In the genomic region with DNA sequence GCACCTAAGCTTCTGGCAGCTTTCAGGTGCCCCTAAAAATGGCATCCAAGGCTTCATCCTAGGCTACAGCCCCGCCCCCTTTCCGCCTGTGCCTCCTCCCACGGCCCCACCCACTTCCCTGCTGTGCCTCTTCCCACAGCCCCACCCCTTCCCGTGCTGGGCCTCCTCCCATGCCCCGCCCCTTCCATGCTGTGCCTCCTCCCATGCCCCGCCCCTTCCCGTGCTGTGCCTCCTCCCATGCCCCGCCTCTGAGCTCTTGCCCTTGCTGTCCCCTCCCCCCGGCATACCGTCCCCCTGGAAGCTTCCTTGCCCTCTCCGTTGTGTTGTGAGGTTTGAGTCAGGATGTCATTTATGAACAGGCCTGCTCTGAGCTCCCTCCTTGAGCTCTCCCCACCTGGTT, we compare ENCODE assay signal across 22 cellular contexts.
DNase-seq lines count a peak whose midpoint lies in the region; FAIRE-seq and TF ChIP-seq lines count a peak whose summit lies in the region.
"Had no signal": no experiment of that assay in that cellular context is flagged by ENCODE, and none has a peak within 500 bp of the region (broad histone marks: within the 10 kb centered on the region; RNA-seq: fewer than 3 reads in every experiment).

No MANE protein-coding gene starts in this region.

- H3K4me1 ChIP-seq in H1 (replicated peaks in 1 of 4; ENCODE audit: control insufficient read depth in 3 of 4, insufficient read depth in 4 of 4, low read length in 3 of 4) (no peaks in the 10 kb centered on the region; a peak in 2 of 7 replicates), mammary epithelial cell (ENCODE audit: insufficient read depth, low read length) (no peaks in the 10 kb centered on the region)
- H3K4me1 ChIP-seq: esophagus muscularis mucosa, sigmoid colon, tibial nerve had no signal

- in situ Hi-C loops in mammary epithelial cell (cut with MboI; ENCODE audit: low sequenced_read_pairs in 2 of 2), result no loop called here

- H3K4me3 ChIP-seq in MG63 (no peak overlapping the region), H1 (ENCODE audit: extremely low read depth in 1 of 4, insufficient read depth in 2 of 4, low read depth in 3 of 4, low read length in 4 of 4) (no peak overlapping the region), mammary epithelial cell (replicated peaks in 1 of 3; ENCODE audit: insufficient read depth in 1 of 3, low read depth in 2 of 3, low read length in 3 of 3) (no peak overlapping the region)
- H3K4me3 ChIP-seq: esophagus muscularis mucosa, PC-9, sigmoid colon, tibial nerve had no signal

- no peak for TF ChIP-seq RAD21 in H1 (IDR thresholded peaks at IDR 0.05 in 1 of 2, conservative IDR thresholded peaks at IDR 0.05 in 1 of 2; ENCODE audit: low read depth in 2 of 2, low read length in 2 of 2)

- no peak for TF ChIP-seq POLR2A in H1 (IDR thresholded peaks at IDR 0.05; ENCODE audit: control extremely low read depth in 1 of 2, low read depth in 2 of 2, low read length in 2 of 2)

- CTCF ChIA-PET in H1 (lab: Charles Lee; ENCODE audit: partially characterized antibody), result no interaction called here
- CTCF ChIA-PET in mammary epithelial cell (lab: Charles Lee; ENCODE audit: low non-redundant PET), result no interaction called here

- H3K79me2 ChIP-seq in H1 (ENCODE audit: control insufficient read depth in 1 of 2, insufficient read depth in 2 of 2, low read length in 2 of 2) (no peaks in the 10 kb centered on the region), mammary epithelial cell (ENCODE audit: insufficient read depth, low read length) (no peaks in the 10 kb centered on the region)

- H3K27me3 ChIP-seq in MG63 (no peaks in the 10 kb centered on the region), H1 (replicated peaks in 1 of 4; ENCODE audit: control insufficient read depth in 3 of 4, extremely low read depth in 1 of 4, insufficient read depth in 3 of 4, low read length in 3 of 4) (no peaks in the 10 kb centered on the region; a peak in 1 of 7 replicates), mammary epithelial cell (ENCODE audit: insufficient read depth, low read length) (no peaks in the 10 kb centered on the region)
- H3K27me3 ChIP-seq: brain microvascular endothelial cell, sigmoid colon, tibial nerve had no signal

- H2BK5ac ChIP-seq in H1 (ENCODE audit: low read depth, low read length), result no peak overlapping the region

- no peak for TF ChIP-seq EP300 in H1 (IDR thresholded peaks at IDR 0.05; ENCODE audit: borderline replicate concordance in 1 of 2, low read depth in 2 of 2, low read length in 2 of 2)

- no peak overlapping the region for H3K9ac ChIP-seq in H1 (replicated peaks in 1 of 4; ENCODE audit: extremely low read depth in 1 of 4, low read depth in 3 of 4, low read length in 3 of 4)
- H3K9ac ChIP-seq in mammary epithelial cell (ENCODE audit: insufficient read depth, low read length), result no peak overlapping the region

- no peak overlapping the region for H2BK120ac ChIP-seq in H1 (replicated peaks; ENCODE audit: low read depth, low read length)

- H3K18ac ChIP-seq in H1 (ENCODE audit: extremely low read depth, low read length), result no peak overlapping the region

- no peaks in the 10 kb centered on the region for H3K79me1 ChIP-seq in H1 (ENCODE audit: low read depth, low read length)

- peaks cover 0 to 2% of the 10 kb centered on the region in 2 experiments for H4K20me1 ChIP-seq in H1 (replicated peaks in 1 of 2; ENCODE audit: control insufficient read depth in 1 of 2, insufficient read depth in 2 of 2, low read length in 2 of 2)
- H4K20me1 ChIP-seq in mammary epithelial cell (ENCODE audit: insufficient read depth, low read length), result no peaks in the 10 kb centered on the region

- POLR2A ChIA-PET in H1 (lab: Charles Lee; ENCODE audit: partially characterized antibody), result no interaction called here

- no peak overlapping the region for H4K5ac ChIP-seq in H1 (ENCODE audit: insufficient read length, low read depth, low read length)

- H3K56ac ChIP-seq in H1 (replicated peaks; ENCODE audit: insufficient read length, low read depth, low read length), result no peak overlapping the region

- H3K9me3 ChIP-seq in MG63 (no peaks in the 10 kb centered on the region), H1 (ENCODE audit: insufficient read depth in 2 of 2, low read depth in 1 of 2, low read length in 1 of 2) (peaks cover 10 to 42% of the 10 kb centered on the region in 2 experiments; a peak in 2 of 4 replicates), mammary epithelial cell (replicated peaks; ENCODE audit: insufficient read depth, low read length) (peaks cover 24% of the 10 kb centered on the region)
- H3K9me3 ChIP-seq: esophagus muscularis mucosa, sigmoid colon had no signal

- H4K8ac ChIP-seq in H1 (ENCODE audit: extremely low read depth, insufficient read depth, low read length), result no peak overlapping the region; the same call in 1 of the 2 replicates

- H2AK5ac ChIP-seq in H1 (ENCODE audit: low read depth, low read length), result no peak overlapping the region; the same call in 1 of the 2 replicates

- H2BK12ac ChIP-seq in H1 (ENCODE audit: low read depth, low read length), result no peak overlapping the region

- DNase-seq in DMS53 (lab: John Stamatoyannopoulos, UW), result peak; percentile 25
- DNase-seq in DMS53 treated with DMSO at 0.1 percent for 48 hours (lab: John Stamatoyannopoulos, UW; ENCODE audit: unreplicated experiment), result no peak
- DNase-seq in CMK (ENCODE audit: low read depth), result peak; percentile 45
- DNase-seq in MG63, result peak; percentile 21
- peak in 1 of 2 experiments; percentile 79 for DNase-seq in H1 (ENCODE audit: low read depth in 1 of 2, low spot score in 2 of 2)
- no peak for DNase-seq in mammary epithelial cell
- no peak for DNase-seq in SKM-1 (lab: John Stamatoyannopoulos, UW; ENCODE audit: unreplicated experiment)
- DNase-seq in midbrain (lab: John Stamatoyannopoulos, UW), result no peak
- DNase-seq: activated CD8-positive, alpha-beta memory T cell treated with anti-CD3 and anti-CD28 coated beads, Interleukin-2, amount 50 U/mL, for 48 hours; activated naive CD4-positive, alpha-beta T cell treated with anti-CD3 and anti-CD28 coated beads, Interleukin-2, amount 50 U/mL, for 16 hours; brain microvascular endothelial cell; CD4-positive, alpha-beta T cell; GF-D8; head of caudate nucleus; NCI-H1417 treated with DMSO at 0.1 percent for 48 hours; NCI-H446; sigmoid colon; stimulated activated CD4-positive, alpha-beta T cell treated with anti-CD3 and anti-CD28 coated beads, Interleukin-4, amount 100 ng/mL, for 24 hours had no signal

- H3K4ac ChIP-seq in H1 (replicated peaks; ENCODE audit: insufficient read length, low read depth, low read length), result no peak overlapping the region

- H3K36me3 ChIP-seq in MG63, result no peaks in the 10 kb centered on the region
- no peaks in the 10 kb centered on the region for H3K36me3 ChIP-seq in H1 (ENCODE audit: control insufficient read depth in 2 of 4, insufficient read depth in 4 of 4, low read length in 3 of 4)
- H3K36me3 ChIP-seq in mammary epithelial cell (ENCODE audit: insufficient read depth, low read length), result no peaks in the 10 kb centered on the region
- H3K36me3 ChIP-seq: brain microvascular endothelial cell, esophagus muscularis mucosa, sigmoid colon, tibial nerve had no signal

- 91% methylated on average over 3 of the region's 11 CpGs; no CpG with 5 or more reads in 1 of the 2 experiments for WGBS in H1 (ENCODE audit: extremely low coverage in 1 of 2, insufficient coverage in 1 of 2, insufficient read length in 1 of 2, insufficient replicate concordance in 2 of 2, low coverage in 1 of 2, low lambda C conversion rate in 2 of 2, missing lambda C conversion rate in 1 of 2), 2 experiments
- WGBS in mammary epithelial cell (ENCODE audit: low coverage, missing lambda C conversion rate), result no CpG with 5 or more reads among the region's 11 CpGs

- peak overlapping the region; percentile 53; the same call in 1 of the 2 replicates for H2BK15ac ChIP-seq in H1 (ENCODE audit: low read length)

- H2BK20ac ChIP-seq in H1 (ENCODE audit: low read length), result no peak overlapping the region

- no peak overlapping the region for H3K23ac ChIP-seq in H1 (ENCODE audit: insufficient read length)

- no peak overlapping the region for H2AFZ ChIP-seq in H1 (ENCODE audit: low read length)
- H2AFZ ChIP-seq in mammary epithelial cell (ENCODE audit: low read depth, low read length), result no peak overlapping the region
- H2AFZ ChIP-seq: PC-9 had no signal

- H3K23me2 ChIP-seq in H1 (ENCODE audit: low read depth, low read length), result peaks cover 2% of the 10 kb centered on the region; the same call in 1 of the 2 replicates

- H3K27ac ChIP-seq in H1 (ENCODE audit: low read depth, low read length) (no peak overlapping the region), mammary epithelial cell (ENCODE audit: insufficient read depth, low read depth, low read length) (no peak overlapping the region)
- H3K27ac ChIP-seq: brain microvascular endothelial cell, esophagus muscularis mucosa, PC-9, sigmoid colon, tibial nerve had no signal

- TF ChIP-seq CTCF in H1 (IDR thresholded peaks at IDR 0.05; ENCODE audit: control extremely low read depth in 1 of 3, insufficient read depth in 1 of 3, low read depth in 1 of 3, low read length in 3 of 3) (no peak), mammary epithelial cell (conservative IDR thresholded peaks at IDR 0.05 in 1 of 2, IDR thresholded peaks at IDR 0.05 in 1 of 2; ENCODE audit: extremely low read depth in 1 of 2, insufficient read depth in 1 of 2, low read depth in 1 of 2, low read length in 2 of 2) (no peak)

- H3K4me2 ChIP-seq in H1 (ENCODE audit: insufficient read depth in 1 of 2, low read depth in 2 of 2, low read length in 2 of 2), result peak overlapping the region in 1 of 2 experiments; percentile 24; a peak in 1 of 4 replicates
- no peak overlapping the region for H3K4me2 ChIP-seq in mammary epithelial cell (ENCODE audit: insufficient read depth, low read depth, low read length)
- H3K4me2 ChIP-seq: PC-9 had no signal

- intact Hi-C loops in mammary epithelial cell (cut with micrococcal nuclease), result no loop called here

- dilution Hi-C loops in mammary epithelial cell (cut with HindIII; ENCODE audit: low sequenced_read_pairs), result loop anchor here (10.0 kb wide), 1 partner anchor 49 kb away; no protein-coding TSS in a partner anchor

- FAIRE-seq in H1 (lab: Jason Lieb, UNC), result no peak
- FAIRE-seq: keratinocyte had no signal

- BruUV-seq in mammary epithelial cell (replicated peaks; lab: Mats Ljungman, UMichigan), result no TSS peak

- no peak overlapping the region for H4K91ac ChIP-seq in H1 (replicated peaks; ENCODE audit: insufficient read length, low read length)

- no peak overlapping the region for H3K14ac ChIP-seq in H1 (ENCODE audit: insufficient read length)

TF ChIP-seq in H1, 55 proteins besides CTCF, POLR2A, EP300 and RAD21:
- no peak for TF ChIP-seq CHD1 (IDR thresholded peaks at IDR 0.05; ENCODE audit: low read depth, low read length)

Comparison
In these comparisons a context has a peak if more than half of its experiments do, and no peak if none do; other contexts are left out.
1. DNase-seq: peak in DMS53 (single experiment), CMK (single experiment) and MG63 (single experiment); none in DMS53 treated with DMSO at 0.1 percent for 48 hours (single experiment), mammary epithelial cell (single experiment), SKM-1 (single experiment) and midbrain (single experiment).